Comparison of ENCODE assay signal across 10 cellular contexts in genomic region chr5:127373858-127374491, GRCh38.
DNase-seq lines count a peak whose midpoint lies in the region; ATAC-seq and TF ChIP-seq lines count a peak whose summit lies in the region.
"Had no signal": no experiment of that assay in that cellular context is flagged by ENCODE, and none has a peak within 500 bp of the region (broad histone marks: within the 10 kb centered on the region; RNA-seq: fewer than 3 reads in every experiment).

No MANE protein-coding gene starts in this region.

- POLR2A ChIA-PET in A673 (lab: Charles Lee; ENCODE audit: low non-redundant PET): no interaction called here

- ATAC-seq in GM21576 (IDR thresholded peaks at IDR 0.05; ENCODE audit: unreplicated experiment) (no peak), HG03342 (IDR thresholded peaks at IDR 0.05; ENCODE audit: unreplicated experiment) (no peak), GM19023 (IDR thresholded peaks at IDR 0.05; ENCODE audit: unreplicated experiment) (no peak)

- H3K27me3 ChIP-seq in A673 (replicated peaks; ENCODE audit: insufficient read depth, low read depth, low read length, poor library complexity) (no peaks in the 10 kb centered on the region), endodermal cell (ENCODE audit: control insufficient read depth, insufficient read depth, low read length, poor library complexity, severe bottlenecking) (no peaks in the 10 kb centered on the region)
- H3K27me3 ChIP-seq: BLaER1 treated with 17β-estradiol and CSF1 and Interleukin-3, amounts not matched to agents 10 nM and 100 nM had no signal

- no peaks in the 10 kb centered on the region for H3K4me1 Mint-ChIP-seq in endodermal cell

- H3K9ac ChIP-seq in endodermal cell (ENCODE audit: extremely low read depth, low read length, poor library complexity, severe bottlenecking): no peak overlapping the region
- H3K9ac ChIP-seq: BLaER1 treated with 17β-estradiol and CSF1 and Interleukin-3, amounts not matched to agents 10 nM and 100 nM had no signal

- CTCF ChIA-PET in A673 (lab: Charles Lee): interaction anchor here (1.0 kb wide), 1 partner anchor 15 kb away, joined by 5 read pairs; no protein-coding TSS in a partner anchor

- TF ChIP-seq CTCF in A673 (conservative IDR thresholded peaks at IDR 0.05; ENCODE audit: low read depth, low read length) (peak; percentile 60), GM20000 (IDR thresholded peaks at IDR 0.05; ENCODE audit: extremely low read depth, missing control alignments) (peak; percentile 17), endodermal cell (conservative IDR thresholded peaks at IDR 0.05) (peak; percentile 75)

- H3K27me3 Mint-ChIP-seq in endodermal cell (ENCODE audit: insufficient read depth): no peaks in the 10 kb centered on the region

- H3K27ac Mint-ChIP-seq in endodermal cell: no peak overlapping the region

- no TSS peak for BruUV-seq in A673 (replicated peaks; lab: Mats Ljungman, UMichigan)

- H3K9me3 ChIP-seq in A673 (ENCODE audit: low read depth, low read length, poor library complexity, severe bottlenecking) (no peaks in the 10 kb centered on the region), endodermal cell (ENCODE audit: control insufficient read depth, low read length) (peaks cover 13% of the 10 kb centered on the region)
- H3K9me3 ChIP-seq: BLaER1 treated with 17β-estradiol and CSF1 and Interleukin-3, amounts not matched to agents 10 nM and 100 nM had no signal

- intact Hi-C loops in A673 (cut with micrococcal nuclease; ENCODE audit: unreplicated experiment): no loop called here

- H3K27ac ChIP-seq in A673 (ENCODE audit: low read depth, low read length, poor library complexity, severe bottlenecking) (no peak overlapping the region), endodermal cell (ENCODE audit: low read depth, low read length) (no peak overlapping the region)
- H3K27ac ChIP-seq: BLaER1 treated with 17β-estradiol and CSF1 and Interleukin-3, amounts not matched to agents 10 nM and 100 nM had no signal

- H3K4me3 ChIP-seq in A673 (ENCODE audit: low read depth, low read length, poor library complexity, severe bottlenecking) (no peak overlapping the region), endodermal cell (ENCODE audit: low read length) (no peak overlapping the region)
- H3K4me3 ChIP-seq: BLaER1 treated with 17β-estradiol and CSF1 and Interleukin-3, amounts not matched to agents 10 nM and 100 nM had no signal

- H3K9me3 Mint-ChIP-seq in endodermal cell: peaks cover 1% of the 10 kb centered on the region

- H3K36me3 Mint-ChIP-seq in endodermal cell (ENCODE audit: low read depth): peaks cover 3% of the 10 kb centered on the region

- WGBS in endodermal cell (ENCODE audit: insufficient coverage in 1 of 2, insufficient read length in 1 of 2), 2 experiments: 84 to 96% methylated on average over 5 to 6 of the region's 6 CpGs

- peak; percentile 22 for DNase-seq in A673 (ENCODE audit: low spot score)
- no peak for DNase-seq in GM20000 (ENCODE audit: low spot score)
- peak; percentile 27 for DNase-seq in OCI-M1 (lab: John Stamatoyannopoulos, UW)
- no peak for DNase-seq in endodermal cell
- DNase-seq in NCI-H128 (lab: John Stamatoyannopoulos, UW; ENCODE audit: unreplicated experiment): no peak
- DNase-seq: NCI-H2081 had no signal

- H3K4me3 Mint-ChIP-seq in endodermal cell: no peak overlapping the region

- H3K4me1 ChIP-seq in A673 (ENCODE audit: insufficient read depth, low read length, poor library complexity, severe bottlenecking): peaks cover 6% of the 10 kb centered on the region
- no peaks in the 10 kb centered on the region for H3K4me1 ChIP-seq in endodermal cell (ENCODE audit: control insufficient read depth, insufficient read depth, low read length)
- H3K4me1 ChIP-seq: BLaER1 treated with 17β-estradiol and CSF1 and Interleukin-3, amounts not matched to agents 10 nM and 100 nM had no signal

- H3K36me3 ChIP-seq in A673 (ENCODE audit: insufficient read depth, low read length, poor library complexity, severe bottlenecking) (no peaks in the 10 kb centered on the region), endodermal cell (ENCODE audit: control insufficient read depth, insufficient read depth, low read length) (peaks cover 6% of the 10 kb centered on the region)
- H3K36me3 ChIP-seq: BLaER1 treated with 17β-estradiol and CSF1 and Interleukin-3, amounts not matched to agents 10 nM and 100 nM had no signal

Comparison
In these comparisons a context has a peak if more than half of its experiments do, and no peak if none do; other contexts are left out.
1. DNase-seq: peak in A673 (single experiment) and OCI-M1 (single experiment); none in GM20000 (single experiment), endodermal cell (single experiment) and NCI-H128 (single experiment).
2. CTCF ChIP-seq: peak in every context shown above with its lines; median percentile 75 in endodermal cell; 60 in A673; 17 in GM20000.